In the genomic region with DNA sequence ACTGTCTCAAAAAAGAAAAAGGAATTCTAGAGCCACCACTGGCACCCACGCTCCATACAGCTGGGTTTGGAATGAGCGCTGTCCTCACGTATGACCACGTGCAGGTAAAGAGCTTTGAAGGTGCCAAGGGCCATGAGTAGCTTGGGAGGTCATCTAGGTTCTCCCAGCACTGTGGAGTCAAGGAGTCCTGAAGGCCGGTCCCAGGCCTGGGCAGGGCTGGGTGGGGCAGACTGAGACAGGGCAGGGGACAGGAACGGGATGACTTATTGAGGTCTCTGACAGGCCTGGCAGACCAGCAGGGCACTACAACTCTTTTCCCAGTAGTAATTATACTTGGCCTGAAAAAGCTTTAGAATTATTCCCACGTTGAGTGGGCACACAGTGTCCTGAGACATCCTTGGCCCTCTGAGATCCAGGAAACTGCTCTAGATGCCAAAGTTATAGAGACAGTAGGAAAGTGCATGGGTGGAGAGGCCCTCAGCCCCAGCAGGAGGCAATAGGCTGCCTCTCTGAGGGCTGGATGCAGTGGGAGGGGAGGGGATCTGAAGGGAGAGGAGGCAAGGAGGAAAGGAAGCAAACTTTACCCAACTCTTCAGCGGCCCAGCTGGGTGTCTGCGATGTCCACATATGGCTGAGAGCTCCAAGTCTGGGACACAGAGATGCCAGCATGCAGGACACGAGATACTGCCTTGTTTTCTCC, we compare ENCODE assay signal across 1 cellular context.
TF ChIP-seq lines count a peak whose summit lies in the region.

No MANE protein-coding gene starts in this region.

TF ChIP-seq in K562, 482 proteins besides CTCF, POLR2A, EP300 and RAD21:
- TF ChIP-seq PKNOX1 (IDR thresholded peaks at IDR 0.05) = no peak
- no peak for TF ChIP-seq PATZ1 (CRISPR knock-in tag; IDR thresholded peaks at IDR 0.05; ENCODE audit: borderline replicate concordance)
- TF ChIP-seq ZBTB33 (CRISPR knock-in tag; IDR thresholded peaks at IDR 0.05) = no peak
- no peak for TF ChIP-seq CREB1 (IDR thresholded peaks at IDR 0.05)
- no peak for TF ChIP-seq CREB1 (CRISPR knock-in tag; IDR thresholded peaks at IDR 0.05)
- no peak for TF ChIP-seq CBX8 (IDR thresholded peaks at IDR 0.05; ENCODE audit: borderline replicate concordance, extremely low read depth, low read depth, low read length, poor library complexity, severe bottlenecking)
